In the genomic region with DNA sequence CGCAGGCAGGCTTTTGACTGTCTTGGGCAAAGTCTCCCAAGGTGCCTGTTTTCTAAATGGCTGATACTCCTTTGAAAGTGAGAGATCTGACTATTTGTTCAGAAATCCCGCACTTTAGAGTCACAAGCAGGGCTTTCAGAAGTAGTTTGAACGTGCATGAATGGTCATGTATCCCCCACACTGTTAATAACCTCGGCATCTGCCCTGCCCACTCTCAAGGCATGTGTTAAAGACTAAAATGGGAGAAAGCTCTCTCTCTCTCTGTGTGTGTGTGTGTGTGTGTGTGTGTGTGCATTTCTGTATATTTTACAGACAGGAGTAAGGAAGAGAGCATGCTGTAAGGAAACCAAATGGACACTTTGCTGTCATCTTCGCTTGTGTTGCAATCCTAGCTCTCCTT, we compare ENCODE assay signal across 29 cellular contexts.
DNase-seq lines count a peak whose midpoint lies in the region; ATAC-seq, FAIRE-seq and TF ChIP-seq lines count a peak whose summit lies in the region.
"Had no signal": no experiment of that assay in that cellular context is flagged by ENCODE, and none has a peak within 500 bp of the region (broad histone marks: within the 10 kb centered on the region; RNA-seq: fewer than 3 reads in every experiment).

No MANE protein-coding gene starts in this region.

- no peak overlapping the region for H2AK5ac ChIP-seq in H1 (ENCODE audit: low read depth, low read length)

- H4K20me1 ChIP-seq in H1 (replicated peaks in 1 of 2; ENCODE audit: control insufficient read depth in 1 of 2, insufficient read depth in 2 of 2, low read length in 2 of 2): no peaks in the 10 kb centered on the region

- H4K5ac ChIP-seq in H1 (ENCODE audit: insufficient read length, low read depth, low read length): no peak overlapping the region

- H3K4me3 Mint-ChIP-seq in nephron: peak overlapping the region in 2 of 3 experiments; percentile 5 to 18
- H3K4me3 Mint-ChIP-seq: B cell; CD8-positive, alpha-beta memory T cell; H9 had no signal

- peak overlapping the region; percentile 73 to 87 (median 84) for H3K27ac Mint-ChIP-seq in nephron
- H3K27ac Mint-ChIP-seq: B cell; CD8-positive, alpha-beta memory T cell had no signal

- no peak overlapping the region for H3K4ac ChIP-seq in H1 (replicated peaks; ENCODE audit: insufficient read length, low read depth, low read length)

- no peak overlapping the region for H3K56ac ChIP-seq in H1 (replicated peaks; ENCODE audit: insufficient read length, low read depth, low read length)

- no peak for TF ChIP-seq POLR2A in H1 (IDR thresholded peaks at IDR 0.05; ENCODE audit: control extremely low read depth in 1 of 2, low read depth in 2 of 2, low read length in 2 of 2)

- H3K9me3 Mint-ChIP-seq in nephron: no peaks in the 10 kb centered on the region
- H3K9me3 Mint-ChIP-seq: CD8-positive, alpha-beta memory T cell; H9 had no signal

- H3K27me3 Mint-ChIP-seq in nephron (ENCODE audit: low read depth): peaks cover 11% of the 10 kb centered on the region

- no peak for TF ChIP-seq CTCF in H1 (IDR thresholded peaks at IDR 0.05; ENCODE audit: control extremely low read depth in 1 of 3, insufficient read depth in 1 of 3, low read depth in 1 of 3, low read length in 3 of 3)
- TF ChIP-seq CTCF in nephron (IDR thresholded peaks at IDR 0.05; ENCODE audit: unreplicated experiment in 3 of 3): no peak
- no peak for TF ChIP-seq CTCF in upper lobe of right lung (IDR thresholded peaks at IDR 0.05)

- no peak overlapping the region for H3K9ac ChIP-seq in H1 (replicated peaks in 1 of 4; ENCODE audit: extremely low read depth in 1 of 4, low read depth in 3 of 4, low read length in 3 of 4)

- intact Hi-C loops in upper lobe of right lung (cut with DNase I): no loop called here

- POLR2A ChIA-PET in H1 (lab: Charles Lee; ENCODE audit: partially characterized antibody): no interaction called here

- H3K23me2 ChIP-seq in H1 (ENCODE audit: low read depth, low read length): no peaks in the 10 kb centered on the region

- CTCF ChIA-PET in H1 (lab: Charles Lee; ENCODE audit: partially characterized antibody): no interaction called here

- FAIRE-seq in H1 (lab: Jason Lieb, UNC): no peak
- FAIRE-seq: GM12891, GM19239 had no signal

- H3K18ac ChIP-seq in H1 (ENCODE audit: extremely low read depth, low read length): no peak overlapping the region

- TF ChIP-seq EP300 in H1 (IDR thresholded peaks at IDR 0.05; ENCODE audit: borderline replicate concordance in 1 of 2, low read depth in 2 of 2, low read length in 2 of 2): no peak

- H3K9me3 ChIP-seq in H1 (ENCODE audit: insufficient read depth in 2 of 2, low read depth in 1 of 2, low read length in 1 of 2) (no peaks in the 10 kb centered on the region), upper lobe of right lung (no peaks in the 10 kb centered on the region)

- H3K27me3 ChIP-seq in H1 (replicated peaks in 1 of 4; ENCODE audit: control insufficient read depth in 3 of 4, extremely low read depth in 1 of 4, insufficient read depth in 3 of 4, low read length in 3 of 4) (no peaks in the 10 kb centered on the region; a peak in 2 of 7 replicates), upper lobe of right lung (no peaks in the 10 kb centered on the region)

- no peak overlapping the region for H4K8ac ChIP-seq in H1 (ENCODE audit: extremely low read depth, insufficient read depth, low read length)

- H2AFZ ChIP-seq in H1 (ENCODE audit: low read length): no peak overlapping the region

- no peaks in the 10 kb centered on the region for H3K79me2 ChIP-seq in H1 (ENCODE audit: control insufficient read depth in 1 of 2, insufficient read depth in 2 of 2, low read length in 2 of 2)

- DNase-seq in CD1c-positive myeloid dendritic cell (ENCODE audit: extremely low spot score) (peak; percentile 25), H1 (ENCODE audit: low read depth in 1 of 2, low spot score in 2 of 2) (no peak), retina (peak; percentile 50), NCI-H446 (lab: John Stamatoyannopoulos, UW) (no peak), upper lobe of right lung (no peak), T-helper 9 cell (no peak), HuH-7 (ENCODE audit: low spot score) (no peak)
- DNase-seq: CD8-positive, alpha-beta memory T cell; DMS 273 treated with DMSO at 0.1 percent for 48 hours; DMS79; GF-D8; H9; IMR-90; KG1; MM.1S; NCI-H1417; NCI-H1694; NCI-H2029 treated with DMSO at 0.1 percent for 48 hours; NCI-H2227 treated with DMSO at 0.1 percent for 48 hours; NCI-H510A; NCI-H69; SHP77 treated with DMSO at 0.1 percent for 48 hours had no signal

- no peak overlapping the region for H3K23ac ChIP-seq in H1 (ENCODE audit: insufficient read length)

- no peak for ATAC-seq in upper lobe of right lung
- ATAC-seq: Panc1 had no signal

- no peak overlapping the region for H3K4me2 ChIP-seq in H1 (ENCODE audit: insufficient read depth in 1 of 2, low read depth in 2 of 2, low read length in 2 of 2)

- no peak overlapping the region for H4K91ac ChIP-seq in H1 (replicated peaks; ENCODE audit: insufficient read length, low read length)

- peaks cover 45% of the 10 kb centered on the region for H3K4me1 Mint-ChIP-seq in nephron
- H3K4me1 Mint-ChIP-seq: B cell; CD8-positive, alpha-beta memory T cell had no signal

- H2BK15ac ChIP-seq in H1 (ENCODE audit: low read length): no peak overlapping the region

- 0 out of 2 replicates have a peak overlapping the region, but pooled peaks have one; percentile 17 for H2BK20ac ChIP-seq in H1 (ENCODE audit: low read length)

- WGBS in H1 (ENCODE audit: extremely low coverage in 1 of 2, insufficient coverage in 1 of 2, insufficient read length in 1 of 2, insufficient replicate concordance in 2 of 2, low coverage in 1 of 2, low lambda C conversion rate in 2 of 2, missing lambda C conversion rate in 1 of 2), 2 experiments: 85% methylated on average over 5 of the region's 5 CpGs; no CpG with 5 or more reads in 1 of the 2 experiments

- H2BK12ac ChIP-seq in H1 (ENCODE audit: low read depth, low read length): no peak overlapping the region

- no peak overlapping the region for H3K27ac ChIP-seq in H1 (ENCODE audit: low read depth, low read length)
- H3K27ac ChIP-seq in upper lobe of right lung: no peak overlapping the region
- H3K27ac ChIP-seq: 22Rv1, C4-2B had no signal

- H3K36me3 ChIP-seq in H1 (ENCODE audit: control insufficient read depth in 2 of 4, insufficient read depth in 4 of 4, low read length in 3 of 4): no peaks in the 10 kb centered on the region; a peak in 1 of 8 replicates
- no peaks in the 10 kb centered on the region for H3K36me3 ChIP-seq in upper lobe of right lung

- H2BK120ac ChIP-seq in H1 (replicated peaks; ENCODE audit: low read depth, low read length): peak overlapping the region; percentile 12

- peaks cover 2 to 14% (median 7%) of the 10 kb centered on the region in 4 experiments; a peak in 5 of 7 replicates for H3K4me1 ChIP-seq in H1 (replicated peaks in 1 of 4; ENCODE audit: control insufficient read depth in 3 of 4, insufficient read depth in 4 of 4, low read length in 3 of 4)
- H3K4me1 ChIP-seq in upper lobe of right lung: peaks cover 20% of the 10 kb centered on the region

- H2BK5ac ChIP-seq in H1 (ENCODE audit: low read depth, low read length): no peak overlapping the region

- H3K79me1 ChIP-seq in H1 (ENCODE audit: low read depth, low read length): no peaks in the 10 kb centered on the region

- H3K14ac ChIP-seq in H1 (ENCODE audit: insufficient read length): no peak overlapping the region

- H3K4me3 ChIP-seq in H1 (ENCODE audit: extremely low read depth in 1 of 4, insufficient read depth in 2 of 4, low read depth in 3 of 4, low read length in 4 of 4) (no peak overlapping the region), upper lobe of right lung (no peak overlapping the region)

- no peak for TF ChIP-seq RAD21 in H1 (IDR thresholded peaks at IDR 0.05 in 1 of 2, conservative IDR thresholded peaks at IDR 0.05 in 1 of 2; ENCODE audit: low read depth in 2 of 2, low read length in 2 of 2)

- H3K36me3 Mint-ChIP-seq in nephron (ENCODE audit: low read depth): no peaks in the 10 kb centered on the region

TF ChIP-seq in H1, 55 proteins besides CTCF, POLR2A, EP300 and RAD21:
- no peak for TF ChIP-seq SUZ12 (IDR thresholded peaks at IDR 0.05; ENCODE audit: low read length)
- no peak for TF ChIP-seq NRF1 (IDR thresholded peaks at IDR 0.05; ENCODE audit: low read depth, low read length)
- no peak for TF ChIP-seq BCL11A (IDR thresholded peaks at IDR 0.05; ENCODE audit: low read depth in 2 of 2, low read length in 2 of 2)
- no peak for TF ChIP-seq CEBPB (IDR thresholded peaks at IDR 0.05; ENCODE audit: low read depth, low read length)
- TF ChIP-seq POU5F1 (IDR thresholded peaks at IDR 0.05; ENCODE audit: low read depth, low read length): no peak
- TF ChIP-seq NANOG (IDR thresholded peaks at IDR 0.05; ENCODE audit: insufficient read depth, low read depth, low read length, poor library complexity, severe bottlenecking): no peak
- TF ChIP-seq SP4 (IDR thresholded peaks at IDR 0.05; ENCODE audit: low read length): no peak
- no peak for TF ChIP-seq JUND (IDR thresholded peaks at IDR 0.05; ENCODE audit: low read length)
- TF ChIP-seq CBX8 (IDR thresholded peaks at IDR 0.05; ENCODE audit: borderline replicate concordance, low read depth, low read length): no peak
- no peak for TF ChIP-seq RBBP5 (IDR thresholded peaks at IDR 0.05; ENCODE audit: borderline replicate concordance, low read depth, low read length)
TF ChIP-seq in H1: peak in this region for 0.

Comparison
In these comparisons a context has a peak if more than half of its experiments do, and no peak if none do; other contexts are left out.
1. DNase-seq: peak in CD1c-positive myeloid dendritic cell (single experiment) and retina (single experiment); none in H1 (0 of 2), NCI-H446 (0 of 2), upper lobe of right lung (single experiment), T-helper 9 cell (single experiment) and HuH-7 (single experiment).